26 cellular contexts compared by ENCODE assay signal in genomic region chr12:124485371-124485770, GRCh38.
DNase-seq lines count a peak whose midpoint lies in the region; ATAC-seq and TF ChIP-seq lines count a peak whose summit lies in the region.
"Had no signal": no experiment of that assay in that cellular context is flagged by ENCODE, and none has a peak within 500 bp of the region (broad histone marks: within the 10 kb centered on the region; RNA-seq: fewer than 3 reads in every experiment).

No MANE protein-coding gene starts in this region.

- H2BK5ac ChIP-seq in neuronal stem cell (ENCODE audit: low read length): no peak overlapping the region

- H3K36me3 Mint-ChIP-seq in chondrocyte (ENCODE audit: low read depth): peaks cover 13% of the 10 kb centered on the region
- peaks cover 6% of the 10 kb centered on the region for H3K36me3 Mint-ChIP-seq in activated CD4-positive, alpha-beta memory T cell treated with anti-CD3 and anti-CD28 coated beads, Interleukin-2, amount 10 ng/mL, durations not matched to agents 7 days and 5 days (ENCODE audit: low read depth)

- no peak overlapping the region for H3K14ac ChIP-seq in neuronal stem cell (ENCODE audit: low read length)

- ATAC-seq in right cardiac atrium (no peak), heart right ventricle (no peak)
- ATAC-seq: A549 had no signal

- peaks cover 13% of the 10 kb centered on the region for H3K79me1 ChIP-seq in neuronal stem cell (ENCODE audit: low read depth, low read length)

- intact Hi-C loops in right cardiac atrium (cut with DNase I): no loop called here
- intact Hi-C loops in heart right ventricle (cut with DNase I): no loop called here

- H3K27me3 ChIP-seq in right cardiac atrium (ENCODE audit: control insufficient read depth, insufficient read depth): no peaks in the 10 kb centered on the region
- no peaks in the 10 kb centered on the region for H3K27me3 ChIP-seq in heart right ventricle
- H3K27me3 ChIP-seq in neuronal stem cell (ENCODE audit: control insufficient read depth in 3 of 3, insufficient read depth in 3 of 3, low read depth in 1 of 3, low read length in 3 of 3): no peaks in the 10 kb centered on the region

- TF ChIP-seq CTCF in heart right ventricle (IDR thresholded peaks at IDR 0.05) (no peak), chondrocyte (IDR thresholded peaks at IDR 0.05) (no peak)

- no peak overlapping the region for H3K4me2 ChIP-seq in neuronal stem cell (ENCODE audit: insufficient read depth, low read length, poor library complexity, severe bottlenecking)
- H3K4me2 ChIP-seq: A549, KMS-11, SK-N-SH had no signal

- no peaks in the 10 kb centered on the region for H3K9me3 Mint-ChIP-seq in chondrocyte (ENCODE audit: low read depth)
- no peaks in the 10 kb centered on the region for H3K9me3 Mint-ChIP-seq in activated CD4-positive, alpha-beta memory T cell treated with anti-CD3 and anti-CD28 coated beads, Interleukin-2, amount 10 ng/mL, durations not matched to agents 7 days and 5 days
- H3K9me3 Mint-ChIP-seq: CD8-positive, alpha-beta memory T cell had no signal

- H3K4me1 ChIP-seq in right cardiac atrium (ENCODE audit: control insufficient read depth, insufficient read depth, low read length) (peaks cover 15% of the 10 kb centered on the region), heart right ventricle (peaks cover 14 to 56% (median 33%) of the 10 kb centered on the region in 9 donors), neuronal stem cell (ENCODE audit: control insufficient read depth in 2 of 2, insufficient read depth in 1 of 2, low read depth in 1 of 2, low read length in 2 of 2) (peaks cover 2 to 4% of the 10 kb centered on the region in 2 donors)

- H3K27me3 Mint-ChIP-seq in chondrocyte (ENCODE audit: low read depth): no peaks in the 10 kb centered on the region
- H3K27me3 Mint-ChIP-seq in activated CD4-positive, alpha-beta memory T cell treated with anti-CD3 and anti-CD28 coated beads, Interleukin-2, amount 10 ng/mL, durations not matched to agents 7 days and 5 days: no peaks in the 10 kb centered on the region
- H3K27me3 Mint-ChIP-seq: CD8-positive, alpha-beta memory T cell; IgD-negative memory B cell had no signal

- H3K9me3 ChIP-seq in right cardiac atrium (ENCODE audit: control insufficient read depth, low read length) (no peaks in the 10 kb centered on the region), heart right ventricle (no peaks in the 10 kb centered on the region), neuronal stem cell (replicated peaks in 1 of 2; ENCODE audit: control insufficient read depth in 2 of 2, insufficient read depth in 1 of 2, low read depth in 1 of 2, low read length in 2 of 2) (peaks cover 0 to 3% of the 10 kb centered on the region in 2 donors)
- H3K9me3 ChIP-seq: A549, SK-N-SH had no signal

- whole genome bisulfite sequencing in right cardiac atrium: 89% methylated on average over 18 of the region's 18 CpGs
- WGBS in heart right ventricle, 2 donors: 90% methylated on average over 18 of the region's 18 CpGs
- WGBS in neuronal stem cell (ENCODE audit: extremely low coverage in 2 of 2, insufficient read length in 2 of 2, insufficient replicate concordance in 1 of 2), 2 donors: no CpG with 5 or more reads among the region's 18 CpGs

- no peak overlapping the region for H3K9ac ChIP-seq in neuronal stem cell (ENCODE audit: low read depth, low read length, poor library complexity)
- H3K9ac ChIP-seq: KMS-11, SK-N-SH had no signal

- H3K18ac ChIP-seq in neuronal stem cell (ENCODE audit: low read length): peak overlapping the region; percentile 21

- H3K36me3 ChIP-seq in heart right ventricle (peaks cover 0 to 72% (median 17%) of the 10 kb centered on the region in 9 donors), neuronal stem cell (replicated peaks in 1 of 2; ENCODE audit: control insufficient read depth in 2 of 2, insufficient read depth in 2 of 2, low read length in 2 of 2) (peaks cover 17 to 36% of the 10 kb centered on the region in 2 donors)

- H4K8ac ChIP-seq in neuronal stem cell (ENCODE audit: low read depth, low read length): no peak overlapping the region

- no peak overlapping the region for H2BK15ac ChIP-seq in neuronal stem cell (ENCODE audit: low read length)

- no peak overlapping the region for H2BK120ac ChIP-seq in neuronal stem cell (ENCODE audit: low read depth, low read length)

- H3K23ac ChIP-seq in neuronal stem cell (ENCODE audit: low read depth, low read length, poor library complexity): no peak overlapping the region

- DNase-seq in right cardiac atrium (peak; percentile 10 to 42 (median 35)), heart right ventricle (no peak), chondrocyte (ENCODE audit: low spot score) (peak; percentile 76), neuronal stem cell (ENCODE audit: low spot score) (no peak), HEK293T (ENCODE audit: extremely low spot score) (no peak)
- no peak for DNase-seq in activated CD8-positive, alpha-beta memory T cell treated with anti-CD3 and anti-CD28 coated beads for 24 hours
- no peak for DNase-seq in activated CD4-positive, alpha-beta memory T cell treated with anti-CD3 and anti-CD28 coated beads, Interleukin-2, amount 10 ng/mL, durations not matched to agents 7 days and 5 days
- DNase-seq: AML-193; CD8-positive, alpha-beta memory T cell; DMS79 treated with DMSO at 0.1 percent for 48 hours; GF-D8; HCEC 1CT; MM.1S; NCI-H2029; NCI-H446 treated with DMSO at 0.1 percent for 48 hours; NCI-H526; NCI-H82; NK-92 treated with Interleukin-12 subunit alpha and Interleukin-12 subunit beta, amount 100 ng/mL, for 24 hours; RPMI8226; SIG-M5; SK-N-SH had no signal

- H3K4ac ChIP-seq in neuronal stem cell (ENCODE audit: low read length): no peak overlapping the region

- H3K4me3 Mint-ChIP-seq in chondrocyte (ENCODE audit: unreplicated experiment): no peak overlapping the region
- H3K4me3 Mint-ChIP-seq in activated CD4-positive, alpha-beta memory T cell treated with anti-CD3 and anti-CD28 coated beads, Interleukin-2, amount 10 ng/mL, durations not matched to agents 7 days and 5 days: no peak overlapping the region
- H3K4me3 Mint-ChIP-seq: CD8-positive, alpha-beta memory T cell; IgD-negative memory B cell had no signal

- H4K91ac ChIP-seq in neuronal stem cell (ENCODE audit: low read depth, low read length, poor library complexity): no peak overlapping the region

- H2BK12ac ChIP-seq in neuronal stem cell (ENCODE audit: low read length): no peak overlapping the region

- CTCF ChIA-PET in activated CD4-positive, alpha-beta memory T cell treated with anti-CD3 and anti-CD28 coated beads, Interleukin-2, amount 10 ng/mL, durations not matched to agents 7 days and 5 days (lab: Charles Lee): no interaction called here
- CTCF ChIA-PET in HEK293T (lab: Yijun Ruan, JAX): no interaction called here

- H3K27ac ChIP-seq in right cardiac atrium (ENCODE audit: low read length) (no peak overlapping the region), heart right ventricle (no peak overlapping the region), neuronal stem cell (replicated peaks; ENCODE audit: low read length) (no peak overlapping the region)
- H3K27ac ChIP-seq: A549, C4-2B, HL-60, KMS-11 had no signal

- H3K27ac Mint-ChIP-seq in chondrocyte (ENCODE audit: unreplicated experiment): no peak overlapping the region
- H3K27ac Mint-ChIP-seq in activated CD4-positive, alpha-beta memory T cell treated with anti-CD3 and anti-CD28 coated beads, Interleukin-2, amount 10 ng/mL, durations not matched to agents 7 days and 5 days: no peak overlapping the region

- H3K4me3 ChIP-seq in right cardiac atrium (ENCODE audit: low read length) (no peak overlapping the region), heart right ventricle (no peak overlapping the region), neuronal stem cell (ENCODE audit: low read length in 2 of 2) (no peak overlapping the region)
- H3K4me3 ChIP-seq: A549 had no signal

- H2AK5ac ChIP-seq in neuronal stem cell (ENCODE audit: low read depth, low read length): no peak overlapping the region

- H3K4me1 Mint-ChIP-seq in chondrocyte (ENCODE audit: low read depth): peaks cover 26% of the 10 kb centered on the region
- H3K4me1 Mint-ChIP-seq in activated CD4-positive, alpha-beta memory T cell treated with anti-CD3 and anti-CD28 coated beads, Interleukin-2, amount 10 ng/mL, durations not matched to agents 7 days and 5 days: peaks cover 23% of the 10 kb centered on the region

- no peak overlapping the region for H2AFZ ChIP-seq in neuronal stem cell (ENCODE audit: low read length)

- POLR2A ChIA-PET in activated CD4-positive, alpha-beta memory T cell treated with anti-CD3 and anti-CD28 coated beads, Interleukin-2, amount 10 ng/mL, durations not matched to agents 7 days and 5 days (lab: Charles Lee): no interaction called here
- POLR2A ChIA-PET in HEK293T (lab: Yijun Ruan, JAX): no interaction called here

TF ChIP-seq in HEK293T, 16 proteins besides CTCF, POLR2A, EP300 and RAD21:
- TF ChIP-seq HDGF (IDR thresholded peaks at IDR 0.05; ENCODE audit: borderline replicate concordance): no peak
- TF ChIP-seq L3MBTL2 (conservative IDR thresholded peaks at IDR 0.05): no peak
- no peak for TF ChIP-seq ZNF384 (IDR thresholded peaks at IDR 0.05)

Comparison
In these comparisons a context has a peak if more than half of its experiments do, and no peak if none do; other contexts are left out.
1. DNase-seq: peak in right cardiac atrium (3 of 3) and chondrocyte (single experiment); none in heart right ventricle (0 of 2), neuronal stem cell (single experiment), activated CD8-positive, alpha-beta memory T cell treated with anti-CD3 and anti-CD28 coated beads for 24 hours (single experiment), activated CD4-positive, alpha-beta memory T cell treated with anti-CD3 and anti-CD28 coated beads, Interleukin-2, amount 10 ng/mL, durations not matched to agents 7 days and 5 days (single experiment) and HEK293T (single experiment).